1 cellular context compared by ENCODE assay signal in genomic region chr19:10289167-10289835, GRCh38.
TF ChIP-seq lines count a peak whose summit lies in the region.

No MANE protein-coding gene starts in this region.

TF ChIP-seq in SK-N-SH, 30 proteins besides CTCF, POLR2A, EP300 and RAD21 (continued from another document):
- TF ChIP-seq RXRA (IDR thresholded peaks at IDR 0.05; ENCODE audit: borderline replicate concordance, low read depth), result no peak
- no peak for TF ChIP-seq TCF12 (IDR thresholded peaks at IDR 0.05)
- TF ChIP-seq FOXJ3 (CRISPR knock-in tag; IDR thresholded peaks at IDR 0.05), result no peak
